ENCODE assay signal across 20 cellular contexts in genomic region chr2:181844551-181845290, GRCh38. TPM values are rescaled to one million over a fixed set of nuclear protein-coding genes. Genes with fewer than 3 reads are reported as not detected.
DNase-seq lines count a peak whose midpoint lies in the region; ATAC-seq and TF ChIP-seq lines count a peak whose summit lies in the region.
"Had no signal": no experiment of that assay in that cellular context is flagged by ENCODE, and none has a peak within 500 bp of the region (broad histone marks: within the 10 kb centered on the region; RNA-seq: fewer than 3 reads in every experiment).

No MANE protein-coding gene starts in this region.

- TF ChIP-seq CTCF in breast epithelium (IDR thresholded peaks at IDR 0.05), result no peak
- no peak for TF ChIP-seq CTCF in MCF 10A (IDR thresholded peaks at IDR 0.05; ENCODE audit: unreplicated experiment)
- TF ChIP-seq CTCF in left ventricle myocardium inferior (IDR thresholded peaks at IDR 0.05; ENCODE audit: borderline replicate concordance), result no peak
- no peak for TF ChIP-seq CTCF in upper lobe of right lung (IDR thresholded peaks at IDR 0.05)

- intact Hi-C loops in breast epithelium (cut with DNase I; ENCODE audit: low total_unique reads) (no loop called here), MCF 10A (cut with micrococcal nuclease) (no loop called here), left ventricle myocardium inferior (cut with micrococcal nuclease) (no loop called here), upper lobe of right lung (cut with DNase I) (no loop called here)

- CTCF ChIA-PET in MCF 10A (lab: Yijun Ruan, JAX), result interaction anchor here (0.6 kb wide), 1 partner anchor 384 kb away, joined by 3 read pairs; no protein-coding TSS in a partner anchor

- H3K4me3 Mint-ChIP-seq in MCF 10A (ENCODE audit: unreplicated experiment), result no peak overlapping the region
- H3K4me3 Mint-ChIP-seq: IgD-negative memory B cell had no signal

- no peak for TF ChIP-seq POLR2A in breast epithelium (IDR thresholded peaks at IDR 0.05)

- H3K27ac ChIP-seq in breast epithelium (peak overlapping the region; percentile 54 to 57), caudate nucleus (ENCODE audit: low read depth, low read length) (peak overlapping the region; percentile 46), layer of hippocampus (ENCODE audit: low read depth, low read length) (peak overlapping the region; percentile 23), temporal lobe (ENCODE audit: low read depth, low read length) (peak overlapping the region; percentile 18), left ventricle myocardium inferior (replicated peaks) (no peak overlapping the region), upper lobe of right lung (no peak overlapping the region)
- H3K27ac ChIP-seq: Peyer's patch had no signal

- H3K4me1 Mint-ChIP-seq in MCF 10A (ENCODE audit: insufficient read depth, unreplicated experiment), result no peaks in the 10 kb centered on the region
- H3K4me1 Mint-ChIP-seq: IgD-negative memory B cell had no signal

- no peak for DNase-seq in breast epithelium (ENCODE audit: low spot score in 2 of 2)
- no peak for DNase-seq in MCF 10A (ENCODE audit: unreplicated experiment)
- DNase-seq in caudate nucleus (lab: John Stamatoyannopoulos, UW), result no peak
- DNase-seq in left ventricle myocardium inferior, result no peak
- no peak for DNase-seq in upper lobe of right lung
- DNase-seq: C1 segment of cervical spinal cord, GF-D8, Kasumi-1, MV-4-11, NCI-H1417, NCI-H187 treated with DMSO at 0.1 percent for 48 hours, NCI-H2171 treated with DMSO at 0.1 percent for 48 hours, NCI-H510A, Peyer's patch, Right ventricle myocardium superior had no signal

- H3K9me3 ChIP-seq in breast epithelium (no peaks in the 10 kb centered on the region), left ventricle myocardium inferior (replicated peaks) (no peaks in the 10 kb centered on the region), upper lobe of right lung (no peaks in the 10 kb centered on the region)
- H3K9me3 ChIP-seq: Peyer's patch had no signal

- no peaks in the 10 kb centered on the region for H3K9me3 Mint-ChIP-seq in MCF 10A (ENCODE audit: unreplicated experiment)
- H3K9me3 Mint-ChIP-seq: IgD-negative memory B cell had no signal

- H3K36me3 Mint-ChIP-seq in MCF 10A (ENCODE audit: insufficient read depth, unreplicated experiment), result no peaks in the 10 kb centered on the region
- H3K36me3 Mint-ChIP-seq: IgD-negative memory B cell had no signal

- no peaks in the 10 kb centered on the region for H3K27me3 ChIP-seq in breast epithelium
- H3K27me3 ChIP-seq in layer of hippocampus (ENCODE audit: control insufficient read depth, insufficient read depth, low read length), result no peaks in the 10 kb centered on the region
- no peaks in the 10 kb centered on the region for H3K27me3 ChIP-seq in left ventricle myocardium inferior (ENCODE audit: low read depth)
- no peaks in the 10 kb centered on the region for H3K27me3 ChIP-seq in upper lobe of right lung
- H3K27me3 ChIP-seq: Peyer's patch had no signal

- POLR2A ChIA-PET in MCF 10A (lab: Yijun Ruan, JAX), result interaction anchor here (0.7 to 0.8 kb wide), 2 partner anchors 12 to 29 kb away, joined by 3 read pairs; no protein-coding TSS in a partner anchor

- BruUV-seq in MCF 10A (replicated peaks; lab: Mats Ljungman, UMichigan), result no TSS peak

- ATAC-seq in HG03469 (IDR thresholded peaks at IDR 0.05; ENCODE audit: unreplicated experiment) (no peak), upper lobe of right lung (no peak)
- ATAC-seq: SK-N-SH treated with all-trans-retinoic acid at 6 μM for 48 hours had no signal

- no peak overlapping the region for H3K27ac Mint-ChIP-seq in MCF 10A (ENCODE audit: low read depth, unreplicated experiment)
- H3K27ac Mint-ChIP-seq: IgD-negative memory B cell had no signal

- H3K36me3 ChIP-seq in breast epithelium, result no peaks in the 10 kb centered on the region
- no peaks in the 10 kb centered on the region for H3K36me3 ChIP-seq in left ventricle myocardium inferior
- no peaks in the 10 kb centered on the region for H3K36me3 ChIP-seq in upper lobe of right lung
- H3K36me3 ChIP-seq: Peyer's patch had no signal

- H3K4me1 ChIP-seq in breast epithelium (no peaks in the 10 kb centered on the region), left ventricle myocardium inferior (peaks cover 14% of the 10 kb centered on the region), upper lobe of right lung (no peaks in the 10 kb centered on the region)
- H3K4me1 ChIP-seq: Peyer's patch had no signal

- no peaks in the 10 kb centered on the region for H3K27me3 Mint-ChIP-seq in MCF 10A (ENCODE audit: insufficient read depth, unreplicated experiment)
- H3K27me3 Mint-ChIP-seq: IgD-negative memory B cell had no signal

- H3K4me3 ChIP-seq in breast epithelium (no peak overlapping the region), left ventricle myocardium inferior (no peak overlapping the region), upper lobe of right lung (no peak overlapping the region)
- H3K4me3 ChIP-seq: Peyer's patch had no signal

RNA-seq across cellular contexts. Expression of gene ITPRID2, which starts 46.8 kb away (rescaled TPM):
- total RNA-seq in breast epithelium (100 to 1,000 TPM in 1 of 3 donors, 10 to 100 TPM in 2; 67.2 to 170 (median 98.9) TPM), MCF 10A (2022) (108 and 114 TPM in 2 replicates), temporal lobe (32.5 TPM), left ventricle myocardium inferior (76.0 TPM), upper lobe of right lung (242 TPM)

Comparison
In these comparisons a context has a peak if more than half of its experiments do, and no peak if none do; other contexts are left out.
1. H3K27ac ChIP-seq: peak in breast epithelium (2 of 2), caudate nucleus (single experiment), layer of hippocampus (single experiment) and temporal lobe (single experiment); none in left ventricle myocardium inferior (single experiment) and upper lobe of right lung (single experiment).